In the genomic region with DNA sequence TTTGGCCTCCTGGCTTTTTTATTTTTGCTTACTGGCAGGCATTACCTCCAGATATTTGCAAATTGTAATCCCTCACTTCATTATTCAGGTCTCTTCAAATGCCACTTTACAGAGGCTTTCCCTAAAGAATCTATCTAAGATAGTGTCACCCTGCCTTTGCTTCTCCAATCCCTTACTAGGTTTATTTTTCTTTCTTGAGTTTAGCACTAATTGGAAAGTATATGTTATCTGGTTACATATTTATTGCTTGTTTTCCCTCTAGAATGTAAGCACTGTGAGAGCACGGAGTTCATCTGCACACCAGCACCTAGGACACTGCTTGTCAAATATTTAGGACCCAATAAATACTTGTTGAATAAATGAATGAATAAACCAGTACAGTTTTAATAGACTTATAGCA, we compare ENCODE assay signal across 1 cellular context.
TF ChIP-seq lines count a peak whose summit lies in the region.

No MANE protein-coding gene starts in this region.

TF ChIP-seq in IMR-90, 13 proteins besides CTCF, POLR2A, EP300 and RAD21:
- no peak for TF ChIP-seq SMC3 (IDR thresholded peaks at IDR 0.05; ENCODE audit: low read depth, low read length)
- no peak for TF ChIP-seq CEBPB (IDR thresholded peaks at IDR 0.05; ENCODE audit: low read depth, low read length)
- no peak for TF ChIP-seq BHLHE40 (IDR thresholded peaks at IDR 0.05; ENCODE audit: low read depth, low read length)
- TF ChIP-seq, protein P1, sequence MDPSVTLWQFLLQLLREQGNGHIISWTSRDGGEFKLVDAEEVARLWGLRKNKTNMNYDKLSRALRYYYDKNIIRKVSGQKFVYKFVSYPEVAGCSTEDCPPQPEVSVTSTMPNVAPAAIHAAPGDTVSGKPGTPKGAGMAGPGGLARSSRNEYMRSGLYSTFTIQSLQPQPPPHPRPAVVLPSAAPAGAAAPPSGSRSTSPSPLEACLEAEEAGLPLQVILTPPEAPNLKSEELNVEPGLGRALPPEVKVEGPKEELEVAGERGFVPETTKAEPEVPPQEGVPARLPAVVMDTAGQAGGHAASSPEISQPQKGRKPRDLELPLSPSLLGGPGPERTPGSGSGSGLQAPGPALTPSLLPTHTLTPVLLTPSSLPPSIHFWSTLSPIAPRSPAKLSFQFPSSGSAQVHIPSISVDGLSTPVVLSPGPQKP (IDR thresholded peaks at IDR 0.05; ENCODE audit: borderline replicate concordance, low read depth, low read length), result no peak
- TF ChIP-seq MAZ (IDR thresholded peaks at IDR 0.05; ENCODE audit: borderline replicate concordance, low read depth, low read length), result no peak
TF ChIP-seq in IMR-90: peak in this region for 0.
